Comparison of ENCODE assay signal across 27 cellular contexts in genomic region chr10:739403-739802, GRCh38.
"Had no signal": no experiment of that assay in that cellular context is flagged by ENCODE, and none has a peak within 500 bp of the region (broad histone marks: within the 10 kb centered on the region; RNA-seq: fewer than 3 reads in every experiment).

No MANE protein-coding gene starts in this region.

- H3K27me3 ChIP-seq: brain microvascular endothelial cell, cardiac muscle cell, SJCRH30 had no signal

- H3K27ac ChIP-seq: brain microvascular endothelial cell, cardiac muscle cell, SJCRH30, SK-N-MC had no signal

- H3K4me1 ChIP-seq: SJCRH30 had no signal

- H3K9me3 ChIP-seq: SJCRH30 had no signal

- FAIRE-seq: TTC549 had no signal

- DNase-seq: activated CD4-positive, alpha-beta T cell treated with anti-CD3 and anti-CD28 coated beads, Interleukin-2, amount 10 ng/mL, durations not matched to agents 24 days and 14 days; activated CD4-positive, alpha-beta T cell treated with anti-CD3 and anti-CD28 coated beads, Interleukin-2, amount 50 U/mL, for 4 hours; activated CD8-positive, alpha-beta T cell treated with anti-CD3 and anti-CD28 coated beads for 36 hours; activated effector memory CD4-positive, alpha-beta T cell treated with anti-CD3 and anti-CD28 coated beads, Interleukin-2, amount 50 U/mL, for 16 hours; activated naive CD4-positive, alpha-beta T cell; activated naive CD4-positive, alpha-beta T cell treated with anti-CD3 and anti-CD28 coated beads, Interleukin-2, amount 50 U/mL, for 16 hours; activated naive CD8-positive, alpha-beta T cell treated with anti-CD3 and anti-CD28 coated beads for 36 hours; activated T-cell treated with anti-CD3 and anti-CD28 coated beads, Interleukin-2, amount 50 U/mL, for 1 hour; activated T-cell treated with anti-CD3 and anti-CD28 coated beads, Interleukin-2, amount 50 U/mL, for 72 hours; amniotic stem cell; aorta; brain microvascular endothelial cell; NCI-H1105; NCI-H1417 treated with DMSO at 0.1 percent for 48 hours; NCI-H187 treated with DMSO at 0.1 percent for 48 hours; NCI-H2081; NCI-H2171 treated with DMSO at 0.1 percent for 48 hours; NCI-H2227 treated with DMSO at 0.1 percent for 48 hours; NCI-H446 treated with DMSO at 0.1 percent for 48 hours; NCI-H524; SHP77; SJCRH30 had no signal

- H3K4me3 ChIP-seq: cardiac muscle cell, SJCRH30, SK-N-MC had no signal

- H3K36me3 ChIP-seq: brain microvascular endothelial cell, cardiac muscle cell, SJCRH30 had no signal

- ATAC-seq: activated CD8-positive, alpha-beta T cell treated with anti-CD3 and anti-CD28 coated beads for 36 hours; activated T-cell treated with anti-CD3 and anti-CD28 coated beads, Interleukin-2, amount 50 U/mL, for 72 hours; activated T-helper 17 cell treated with anti-CD3 and anti-CD28 coated beads, Interleukin-2, amount 50 U/mL, for 72 hours; Panc1 had no signal
